8 cellular contexts compared by ENCODE assay signal in genomic region chr1:44031051-44031899, GRCh38. TPM values are rescaled to one million over a fixed set of nuclear protein-coding genes. Genes with fewer than 3 reads are reported as not detected.
DNase-seq lines count a peak whose midpoint lies in the region; ATAC-seq and TF ChIP-seq lines count a peak whose summit lies in the region.

Gene SLC6A9 (minus strand): TSS chr1:44031462. CDS start chr1:44024277, 7,185 bp downstream.

- H3K27me3 ChIP-seq in CD4-positive, alpha-beta memory T cell (ENCODE audit: insufficient read depth, low read length), result no peaks in the 10 kb centered on the region

- H3K27ac ChIP-seq in CD4-positive, alpha-beta memory T cell (ENCODE audit: low read depth, low read length), result peak within 1 kb of the TSS; percentile 64

- H3K4me1 Mint-ChIP-seq in CD4-positive, alpha-beta memory T cell, result peaks cover 17 to 39% (median 26%) of the 10 kb centered on the region in 4 donors
- H3K4me1 Mint-ChIP-seq in activated CD4-positive, alpha-beta T cell treated with anti-CD3 and anti-CD28 coated beads, Interleukin-2, amount 10 ng/mL, durations not matched to agents 7 days and 5 days, result peaks cover 37% of the 10 kb centered on the region

- peaks cover 18% of the 10 kb centered on the region for H3K4me1 ChIP-seq in CD4-positive, alpha-beta memory T cell (ENCODE audit: insufficient read depth, low read length)

- peak within 1 kb of the TSS in 1 of 2 donors; percentile 66 for H3K4me3 ChIP-seq in CD4-positive, alpha-beta memory T cell (ENCODE audit: low read length in 2 of 2)
- peak within 1 kb of the TSS; percentile 69 for H3K4me3 ChIP-seq in LNCaP clone FGC (ENCODE audit: low read depth, low read length)

- peak within 1 kb of the TSS; percentile 79 to 95 (median 88) for H3K27ac Mint-ChIP-seq in CD4-positive, alpha-beta memory T cell
- peak within 1 kb of the TSS; percentile 80 for H3K27ac Mint-ChIP-seq in activated CD4-positive, alpha-beta T cell treated with anti-CD3 and anti-CD28 coated beads, Interleukin-2, amount 10 ng/mL, durations not matched to agents 7 days and 5 days

- POLR2A ChIA-PET in CD4-positive, alpha-beta memory T cell (lab: Charles Lee; ENCODE audit: partially characterized antibody), result interaction anchor here (0.9 to 2.3 kb wide), 4 partner anchors 55 to 601 kb away, joined by 3 to 6 read pairs (median 6); no protein-coding TSS in a partner anchor
- POLR2A ChIA-PET in activated CD4-positive, alpha-beta T cell treated with anti-CD3 and anti-CD28 coated beads, Interleukin-2, amount 10 ng/mL, durations not matched to agents 7 days and 5 days (lab: Charles Lee), result no interaction called here

- intact Hi-C loops in CD4-positive, alpha-beta memory T cell (cut with micrococcal nuclease), result no loop called here

- H3K27me3 Mint-ChIP-seq in CD4-positive, alpha-beta memory T cell, result no peaks in the 10 kb centered on the region
- peaks cover 1% of the 10 kb centered on the region for H3K27me3 Mint-ChIP-seq in activated CD4-positive, alpha-beta T cell treated with anti-CD3 and anti-CD28 coated beads, Interleukin-2, amount 10 ng/mL, durations not matched to agents 7 days and 5 days

- H3K9me3 Mint-ChIP-seq in CD4-positive, alpha-beta memory T cell, result no peaks in the 10 kb centered on the region
- H3K9me3 Mint-ChIP-seq in activated CD4-positive, alpha-beta T cell treated with anti-CD3 and anti-CD28 coated beads, Interleukin-2, amount 10 ng/mL, durations not matched to agents 7 days and 5 days, result no peaks in the 10 kb centered on the region

- H3K9me3 ChIP-seq in CD4-positive, alpha-beta memory T cell (ENCODE audit: control insufficient read depth in 1 of 2, low read length in 2 of 2), result no peaks in the 10 kb centered on the region

- peaks cover 0 to 2% of the 10 kb centered on the region in 2 donors for H3K36me3 Mint-ChIP-seq in CD4-positive, alpha-beta memory T cell
- no peaks in the 10 kb centered on the region for H3K36me3 Mint-ChIP-seq in activated CD4-positive, alpha-beta T cell treated with anti-CD3 and anti-CD28 coated beads, Interleukin-2, amount 10 ng/mL, durations not matched to agents 7 days and 5 days (ENCODE audit: low read depth)

- no peak for ATAC-seq in HG03432 (IDR thresholded peaks at IDR 0.05; ENCODE audit: unreplicated experiment)

- DNase-seq in CD4-positive, alpha-beta memory T cell, result peak; percentile 53 to 81 (median 56)
- peak; percentile 50 for DNase-seq in LNCaP clone FGC (ENCODE audit: low read depth)
- peak; percentile 52 for DNase-seq in activated CD4-positive, alpha-beta T cell treated with anti-CD3 and anti-CD28 coated beads, Interleukin-2, amount 10 ng/mL, durations not matched to agents 7 days and 5 days
- DNase-seq in dermis blood vessel endothelial cell, result peak; percentile 31
- peak; percentile 56 for DNase-seq in medulla oblongata (ENCODE audit: extremely low spot score)
- peak; percentile 5 to 7 for DNase-seq in stimulated activated CD8-positive, alpha-beta memory T cell treated with anti-CD3 and anti-CD28 coated beads, Interleukin-2, amount 100 ng/mL, for 1 hour (ENCODE audit: low read depth in 2 of 2)
- DNase-seq in DMS153 (lab: John Stamatoyannopoulos, UW), result no peak

- no peaks in the 10 kb centered on the region for H3K36me3 ChIP-seq in CD4-positive, alpha-beta memory T cell (ENCODE audit: insufficient read depth, low read length)

- TF ChIP-seq CTCF in LNCaP clone FGC (IDR thresholded peaks at IDR 0.05; ENCODE audit: control insufficient read depth, extremely low read depth, insufficient read depth), result no peak

- peak within 1 kb of the TSS; percentile 80 to 90 (median 88) for H3K4me3 Mint-ChIP-seq in CD4-positive, alpha-beta memory T cell
- H3K4me3 Mint-ChIP-seq in activated CD4-positive, alpha-beta T cell treated with anti-CD3 and anti-CD28 coated beads, Interleukin-2, amount 10 ng/mL, durations not matched to agents 7 days and 5 days, result peak within 1 kb of the TSS; percentile 84

- CTCF ChIA-PET in CD4-positive, alpha-beta memory T cell (lab: Charles Lee; ENCODE audit: partially characterized antibody), result interaction anchor here (1.0 to 11.7 kb wide), 3 partner anchors 8 to 268 kb away, joined by 3 to 225 read pairs (median 3); no protein-coding TSS in a partner anchor
- CTCF ChIA-PET in activated CD4-positive, alpha-beta T cell treated with anti-CD3 and anti-CD28 coated beads, Interleukin-2, amount 10 ng/mL, durations not matched to agents 7 days and 5 days (lab: Charles Lee), result interaction anchor here (1.8 kb wide), 1 partner anchor 12 kb away, joined by 8 read pairs; no protein-coding TSS in a partner anchor

RNA-seq across cellular contexts. Expression of gene SLC6A9, which starts in this region (rescaled TPM):
- under 1 TPM; 0.75 to 0.84 TPM for total RNA-seq in CD4-positive, alpha-beta memory T cell
- polyA plus RNA-seq in CD4-positive, alpha-beta memory T cell, result not detected
- total RNA-seq in activated CD4-positive, alpha-beta T cell treated with anti-CD3 and anti-CD28 coated beads, Interleukin-2, amount 10 ng/mL, durations not matched to agents 7 days and 5 days, result 1 to 10 TPM; 4.0 to 4.8 TPM
- 0.23 TPM in 1 of 2 replicates, not detected in the other for total RNA-seq in dermis blood vessel endothelial cell

Comparison
In these comparisons a context has a peak if more than half of its experiments do, and no peak if none do; other contexts are left out.
1. Peak in DNase-seq and H3K27ac ChIP-seq in CD4-positive, alpha-beta memory T cell; RNA of the gene not detected or under 1 TPM.
2. Peak in DNase-seq in dermis blood vessel endothelial cell; RNA of the gene not detected or under 1 TPM.